In genomic region chr9:134364391-134365114, GRCh38 we compare ENCODE assay signal across 12 cellular contexts. TPM values are rescaled to one million over a fixed set of nuclear protein-coding genes. Genes with fewer than 3 reads are reported as not detected.
DNase-seq lines count a peak whose midpoint lies in the region; ATAC-seq and TF ChIP-seq lines count a peak whose summit lies in the region.
"Had no signal": no experiment of that assay in that cellular context is flagged by ENCODE, and none has a peak within 500 bp of the region (broad histone marks: within the 10 kb centered on the region; RNA-seq: fewer than 3 reads in every experiment).

No MANE protein-coding gene starts in this region.

- DNase-seq in activated T-cell treated with anti-CD3 and anti-CD28 coated beads, Interleukin-2, amount 50 U/mL, for 4 hours, result no peak
- DNase-seq in activated T-cell treated with anti-CD3 and anti-CD28 coated beads for 4 hours (no peak), choroid plexus epithelial cell (ENCODE audit: low read depth) (no peak), NCI-H146 treated with DMSO at 0.1 percent for 48 hours (lab: John Stamatoyannopoulos, UW; ENCODE audit: unreplicated experiment) (no peak), GM23248 (no peak)
- DNase-seq: activated CD4-positive, alpha-beta T cell treated with anti-CD3 and anti-CD28 coated beads, Interleukin-2, amount 50 U/mL, for 4 hours; activated naive CD8-positive, alpha-beta T cell treated with anti-CD3 and anti-CD28 coated beads for 36 hours; NCI-H1105; NCI-H774 had no signal

- H3K9ac ChIP-seq in GM23248, result no peak overlapping the region

- no peak overlapping the region for H3K27ac ChIP-seq in HEK293 (ENCODE audit: extremely low read depth, low read depth, low read length)
- H3K27ac ChIP-seq in skin epidermis, result peak overlapping the region in 14 of 21 experiments; percentile 11 to 93 (median 85)
- H3K27ac ChIP-seq in GM23248, result no peak overlapping the region

- no peaks in the 10 kb centered on the region for H3K36me3 Mint-ChIP-seq in activated T-cell treated with anti-CD3 and anti-CD28 coated beads, Interleukin-2, amount 50 U/mL, for 4 hours (ENCODE audit: insufficient read depth)
- H3K36me3 Mint-ChIP-seq: activated naive CD8-positive, alpha-beta T cell treated with anti-CD3 and anti-CD28 coated beads for 36 hours had no signal

- 83 to 86% methylated on average over 11 to 13 of the region's 13 CpGs for WGBS in GM23248 (ENCODE audit: low coverage in 1 of 2, low lambda C conversion rate in 2 of 2, missing lambda C conversion rate in 2 of 2), 2 experiments

- peaks cover 5% of the 10 kb centered on the region; the same call in 1 of the 2 replicates for H3F3A ChIP-seq in GM23248 (ENCODE audit: insufficient read depth)

- no peaks in the 10 kb centered on the region for H3K27me3 Mint-ChIP-seq in activated T-cell treated with anti-CD3 and anti-CD28 coated beads, Interleukin-2, amount 50 U/mL, for 4 hours (ENCODE audit: low read depth)
- H3K27me3 Mint-ChIP-seq: activated naive CD8-positive, alpha-beta T cell treated with anti-CD3 and anti-CD28 coated beads for 36 hours had no signal

- H3K9me3 Mint-ChIP-seq in activated T-cell treated with anti-CD3 and anti-CD28 coated beads, Interleukin-2, amount 50 U/mL, for 4 hours, result no peaks in the 10 kb centered on the region
- H3K9me3 Mint-ChIP-seq: activated naive CD8-positive, alpha-beta T cell treated with anti-CD3 and anti-CD28 coated beads for 36 hours had no signal

- no peak overlapping the region for H3K4me3 Mint-ChIP-seq in activated T-cell treated with anti-CD3 and anti-CD28 coated beads, Interleukin-2, amount 50 U/mL, for 4 hours
- H3K4me3 Mint-ChIP-seq: activated naive CD8-positive, alpha-beta T cell treated with anti-CD3 and anti-CD28 coated beads for 36 hours had no signal

- no peaks in the 10 kb centered on the region for H3K9me2 ChIP-seq in GM23248 (ENCODE audit: insufficient read depth)

- ATAC-seq in activated T-cell treated with anti-CD3 and anti-CD28 coated beads, Interleukin-2, amount 50 U/mL, for 4 hours, result peak; percentile 19 to 36
- no peak for ATAC-seq in GM19035 (IDR thresholded peaks at IDR 0.05; ENCODE audit: unreplicated experiment)

- in situ Hi-C loops in GM23248 (cut with MboI), result no loop called here

- CTCF ChIA-PET in HEK293 (lab: Yijun Ruan, JAX), result interaction anchor here (0.7 to 3.2 kb wide), 3 partner anchors 49 to 404 kb away, joined by 4 to 12 read pairs (median 4); no protein-coding TSS in a partner anchor

- POLR2A ChIA-PET in HEK293 (lab: Yijun Ruan, JAX), result no interaction called here

- H3K4me2 ChIP-seq in GM23248 (ENCODE audit: unreplicated experiment), result no peak overlapping the region

- H3K4me3 ChIP-seq in HEK293 (ENCODE audit: low read depth, low read length) (no peak overlapping the region), choroid plexus epithelial cell (ENCODE audit: low read depth, low read length) (no peak overlapping the region), skin epidermis (no peak overlapping the region), GM23248 (no peak overlapping the region)

- H3K9me3 ChIP-seq in HEK293 (ENCODE audit: control insufficient read depth, insufficient read depth, low read depth, low read length) (no peaks in the 10 kb centered on the region), GM23248 (ENCODE audit: low read depth) (no peaks in the 10 kb centered on the region)

- no peaks in the 10 kb centered on the region; the same call in 1 of the 2 replicates for H4K20me1 ChIP-seq in GM23248 (ENCODE audit: insufficient read depth)

- H2AFZ ChIP-seq in GM23248, result no peak overlapping the region

- H3K4me1 Mint-ChIP-seq in activated T-cell treated with anti-CD3 and anti-CD28 coated beads, Interleukin-2, amount 50 U/mL, for 4 hours (ENCODE audit: low read depth), result no peaks in the 10 kb centered on the region
- H3K4me1 Mint-ChIP-seq: activated naive CD8-positive, alpha-beta T cell treated with anti-CD3 and anti-CD28 coated beads for 36 hours had no signal

- peaks cover 90% of the 10 kb centered on the region for H3K79me2 ChIP-seq in GM23248 (ENCODE audit: insufficient read depth)

- H3K27me3 ChIP-seq in GM23248 (replicated peaks; ENCODE audit: insufficient read depth), result no peaks in the 10 kb centered on the region

- peaks cover 7% of the 10 kb centered on the region for H3K4me1 ChIP-seq in HEK293 (ENCODE audit: control insufficient read depth, insufficient read depth, low read length)
- peaks cover 31% of the 10 kb centered on the region for H3K4me1 ChIP-seq in GM23248 (ENCODE audit: insufficient read depth)

- no peak for TF ChIP-seq CTCF in HEK293 (tag by site-specific recombination; IDR thresholded peaks at IDR 0.05)
- TF ChIP-seq CTCF in choroid plexus epithelial cell (conservative IDR thresholded peaks at IDR 0.05; ENCODE audit: low read depth, low read length), result peak; percentile 34

- no peaks in the 10 kb centered on the region for H3K36me3 ChIP-seq in HEK293 (ENCODE audit: control insufficient read depth in 2 of 2, insufficient read depth in 1 of 2, low read length in 2 of 2)
- no peaks in the 10 kb centered on the region for H3K36me3 ChIP-seq in GM23248 (ENCODE audit: low read depth)

TF ChIP-seq in HEK293, 187 proteins besides CTCF, POLR2A, EP300 and RAD21:
- TF ChIP-seq ZBTB21 (tag by site-specific recombination; IDR thresholded peaks at IDR 0.05) (no peak), GLIS2 (tag by site-specific recombination; IDR thresholded peaks at IDR 0.05) (peak; percentile 15; the same call in 1 of the 2 replicates), ZIC2 (tag by site-specific recombination; IDR thresholded peaks at IDR 0.05) (peak; percentile 49), GLIS1 (tag by site-specific recombination; IDR thresholded peaks at IDR 0.05) (peak; percentile 72), HOXD13 (CRISPR knock-in tag; IDR thresholded peaks at IDR 0.05; ENCODE audit: borderline replicate concordance) (no peak), KLF7 (tag by site-specific recombination; IDR thresholded peaks at IDR 0.05; ENCODE audit: borderline replicate concordance) (no peak)

RNA-seq across cellular contexts. Expression of gene RXRA, which starts 38.3 kb away (rescaled TPM):
- total RNA-seq in activated T-cell treated with anti-CD3 and anti-CD28 coated beads, Interleukin-2, amount 50 U/mL, for 4 hours, result 1 to 10 TPM; 4.7 to 7.6 (median 4.7) TPM
- 26.1 and 34.8 TPM in 2 replicates for total RNA-seq in GM23248 (2014; rRNA removed; shearing (Covaris generic))
- 3.5 and 3.9 TPM in 2 replicates for polyA plus RNA-seq in GM23248 (2016; fragmentation: Nextera tagmentation; extraction: Ambion mirVana)

Comparison
In these comparisons a context has a peak if more than half of its experiments do, and no peak if none do; other contexts are left out.
1. H3K27ac ChIP-seq: peak in skin epidermis (14 of 21); none in HEK293 (single experiment) and GM23248 (single experiment).